Comparison of ENCODE assay signal across 9 cellular contexts in the genomic region with DNA sequence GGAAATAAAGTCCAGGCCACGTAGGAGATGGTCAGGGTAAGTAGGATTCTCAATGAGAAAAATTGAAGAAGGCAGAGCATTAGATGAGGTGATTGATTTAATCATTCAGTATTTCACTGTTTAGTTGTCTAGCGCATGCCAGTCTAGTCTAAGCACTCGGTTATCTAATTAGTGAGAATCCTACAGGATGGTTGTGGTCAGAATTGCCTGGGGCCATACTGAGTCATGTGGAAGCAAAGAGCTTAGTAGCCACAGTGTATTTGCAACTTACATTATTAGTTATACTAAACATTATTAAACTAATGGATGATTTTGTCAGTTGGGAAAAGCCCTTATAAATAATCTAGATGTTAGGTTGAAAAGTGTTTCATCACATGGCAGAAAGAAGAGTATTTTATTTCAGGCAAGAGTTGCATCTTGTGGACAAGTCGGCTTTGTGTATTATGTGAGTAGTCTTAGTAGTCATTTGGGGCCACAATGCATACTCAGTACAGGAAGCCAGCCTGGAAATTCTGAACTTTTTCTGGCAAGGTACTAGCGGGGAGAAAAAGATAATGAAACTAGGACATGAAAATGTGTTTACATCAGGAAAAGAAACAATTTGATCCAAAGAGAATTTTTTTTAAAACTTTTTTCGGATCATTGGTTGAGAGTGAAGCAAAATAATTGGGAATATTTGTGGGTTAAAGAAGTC. TPM values are rescaled to one million over a fixed set of nuclear protein-coding genes. Genes with fewer than 3 reads are reported as not detected.
A peak's percentile ranks its signal among the peaks of the same experiment; 100 is the strongest.
DNase-seq lines count a peak whose midpoint lies in the region; ATAC-seq, FAIRE-seq and TF ChIP-seq lines count a peak whose summit lies in the region.
"Had no signal": no experiment of that assay in that cellular context is flagged by ENCODE, and none has a peak within 500 bp of the region (broad histone marks: within the 10 kb centered on the region; RNA-seq: fewer than 3 reads in every experiment).

No MANE protein-coding gene starts in this region.

- dilution Hi-C loops in keratinocyte (cut with MboI; ENCODE audit: extremely low pct_ligation_motif_present, low sequenced_read_pairs) = no loop called here

- H3K4me2 ChIP-seq in K562 (ENCODE audit: insufficient read depth, low read length) = no peak overlapping the region
- H3K4me2 ChIP-seq in keratinocyte (ENCODE audit: control insufficient read depth, extremely low read depth, insufficient read depth, low read depth, low read length) = no peak overlapping the region

- H3K4me1 ChIP-seq in K562 (replicated peaks in 1 of 2; ENCODE audit: control insufficient read depth in 2 of 2, insufficient read depth in 2 of 2, low read length in 2 of 2) (no peaks in the 10 kb centered on the region), keratinocyte (ENCODE audit: control insufficient read depth, extremely low read depth, insufficient read depth, low read length) (peaks cover 26% of the 10 kb centered on the region)
- H3K4me1 ChIP-seq: HAP-1 had no signal

- no peaks in the 10 kb centered on the region for H3K27me3 ChIP-seq in K562 (ENCODE audit: control insufficient read depth in 2 of 2, insufficient read depth in 2 of 2, low read length in 2 of 2)
- no peaks in the 10 kb centered on the region for H3K27me3 ChIP-seq in keratinocyte (ENCODE audit: control insufficient read depth, extremely low read depth, insufficient read depth, low read length)

- H3K4me3 ChIP-seq in K562 = no peak overlapping the region
- H3K4me3 ChIP-seq in keratinocyte (ENCODE audit: control insufficient read depth in 2 of 3, extremely low read depth in 1 of 3, insufficient read depth in 2 of 3, low read depth in 1 of 3, low read length in 3 of 3) = no peak overlapping the region
- H3K4me3 ChIP-seq: HAP-1 had no signal

- POLR2A ChIA-PET in K562 (lab: Yijun Ruan, JAX) = interaction anchor here (1.2 to 1.3 kb wide), 2 partner anchors 14 to 19 kb away, joined by 3 read pairs; no protein-coding TSS in a partner anchor

- FAIRE-seq in K562 (lab: Jason Lieb, UNC) (no peak), keratinocyte (lab: Jason Lieb, UNC) (peak; percentile 76)

- no peaks in the 10 kb centered on the region for H3K79me2 ChIP-seq in K562 (ENCODE audit: control insufficient read depth, insufficient read depth, low read length)
- H3K79me2 ChIP-seq in keratinocyte (ENCODE audit: control insufficient read depth, insufficient read depth, low read length) = peaks cover 19% of the 10 kb centered on the region

- 79% methylated on average over 6 of the region's 6 CpGs for WGBS in K562 (ENCODE audit: insufficient coverage, low coverage, missing lambda C conversion rate)

- CTCF ChIA-PET in K562 (lab: Yijun Ruan, JAX; ENCODE audit: low intra/inter-chr PET ratio) = no interaction called here

- DNase-seq in left ventricle myocardium superior = no peak
- DNase-seq in Right ventricle myocardium superior = no peak
- DNase-seq in K562 (ENCODE audit: extremely low read depth in 1 of 4, low spot score in 3 of 4) = no peak
- DNase-seq in keratinocyte (ENCODE audit: low read depth, low spot score) = peak; percentile 82
- DNase-seq in NCI-H526 treated with DMSO at 0.1 percent for 48 hours (lab: John Stamatoyannopoulos, UW) = no peak
- no peak for DNase-seq in D341Med (ENCODE audit: low spot score)

- in situ Hi-C loops in K562 (cut with MboI) = no loop called here

- no peak for TF ChIP-seq EP300 in K562 (IDR thresholded peaks at IDR 0.05; ENCODE audit: low read length)

- no peaks in the 10 kb centered on the region for H3K9me3 ChIP-seq in K562 (replicated peaks; ENCODE audit: control insufficient read depth, insufficient read depth, low read depth, low read length)
- H3K9me3 ChIP-seq in keratinocyte (ENCODE audit: control insufficient read depth, low read depth, low read length) = no peaks in the 10 kb centered on the region
- H3K9me3 ChIP-seq: HAP-1 had no signal

- intact Hi-C loops in left ventricle myocardium superior (cut with micrococcal nuclease) = no loop called here
- intact Hi-C loops in Right ventricle myocardium superior (cut with DNase I) = no loop called here
- intact Hi-C loops in K562 (cut with micrococcal nuclease) = no loop called here

- no peak overlapping the region for H2AFZ ChIP-seq in K562 (ENCODE audit: low read depth, low read length)
- no peak overlapping the region for H2AFZ ChIP-seq in keratinocyte (ENCODE audit: control insufficient read depth, low read length)

- H3K36me3 ChIP-seq in K562 (ENCODE audit: control insufficient read depth, insufficient read depth, low read length) (peaks cover 12% of the 10 kb centered on the region; the same call in 1 of the 3 replicates), keratinocyte (ENCODE audit: control insufficient read depth in 2 of 2, extremely low read depth in 1 of 2, insufficient read depth in 2 of 2, low read length in 2 of 2) (peaks cover 4 to 5% of the 10 kb centered on the region in 2 experiments)

- no peak overlapping the region for H3K9ac ChIP-seq in K562 (ENCODE audit: insufficient read depth in 1 of 2, low read depth in 2 of 2, low read length in 2 of 2)
- H3K9ac ChIP-seq in keratinocyte (ENCODE audit: control insufficient read depth, extremely low read depth, insufficient read depth, low read length) = no peak overlapping the region

- TSS peak; percentile 33 for BruUV-seq in K562 (replicated peaks; lab: Mats Ljungman, UMichigan)

- H4K20me1 ChIP-seq in K562 (replicated peaks; ENCODE audit: control insufficient read depth, insufficient read depth, low read length) = no peaks in the 10 kb centered on the region
- H4K20me1 ChIP-seq in keratinocyte (ENCODE audit: control insufficient read depth, extremely low read depth, insufficient read depth, low read length) = no peaks in the 10 kb centered on the region

- ATAC-seq in left ventricle myocardium superior (peak; percentile 56), Right ventricle myocardium superior (ENCODE audit: poor library complexity) (no peak), K562 (peak; percentile 49; the same call in 2 of the 3 replicates), GM18868 (IDR thresholded peaks at IDR 0.05; ENCODE audit: unreplicated experiment) (no peak), HG03457 (IDR thresholded peaks at IDR 0.05; ENCODE audit: unreplicated experiment) (no peak)

- H3K9me1 ChIP-seq in K562 (ENCODE audit: control insufficient read depth, insufficient read depth, low read length) (no peaks in the 10 kb centered on the region), keratinocyte (ENCODE audit: control insufficient read depth, extremely low read depth, insufficient read depth, low read length) (no peaks in the 10 kb centered on the region)

- no peak overlapping the region for H3K27ac ChIP-seq in K562 (ENCODE audit: extremely low read depth, low read depth, low read length)
- peak overlapping the region; percentile 33 for H3K27ac ChIP-seq in keratinocyte (ENCODE audit: control insufficient read depth, insufficient read depth, low read length)

- TF ChIP-seq POLR2A in K562 (conservative IDR thresholded peaks at IDR 0.05) = no peak

- TF ChIP-seq CTCF in K562 (IDR thresholded peaks at IDR 0.05 in 2 of 3, conservative IDR thresholded peaks at IDR 0.05 in 1 of 3; ENCODE audit: insufficient read depth in 2 of 3, low read depth in 1 of 3, low read length in 3 of 3) = no peak
- TF ChIP-seq CTCF in keratinocyte (optimal IDR thresholded peaks at IDR 0.05 in 1 of 3, IDR thresholded peaks at IDR 0.05 in 1 of 3, conservative IDR thresholded peaks at IDR 0.05 in 1 of 3; ENCODE audit: extremely low read depth in 1 of 3, insufficient read depth in 2 of 3, low read length in 3 of 3) = no peak

- no peak for TF ChIP-seq RAD21 in K562 (CRISPR knock-in tag; conservative IDR thresholded peaks at IDR 0.05 in 1 of 2, IDR thresholded peaks at IDR 0.05 in 1 of 2)

TF ChIP-seq in K562, 482 proteins besides CTCF, POLR2A, EP300 and RAD21 (continues in another document):
- TF ChIP-seq DEAF1 (CRISPR knock-in tag; IDR thresholded peaks at IDR 0.05) = no peak

RNA-seq across cellular contexts. Expression of gene CPEB2, which starts 31.9 kb away (rescaled TPM):
- total RNA-seq in left ventricle myocardium superior = 24.3 TPM
- total RNA-seq in Right ventricle myocardium superior = 26.2 TPM
- 3.0 and 10.5 TPM in 2 replicates for total RNA-seq in K562 (2011; cell fraction: chromatin; rRNA removed; ENCODE audit: low replicate concordance)
- 1.3 and 1.5 TPM in 2 replicates for total RNA-seq in K562 (2011; cell fraction: nucleolus; rRNA removed)
- total RNA-seq in K562 (2011; cell fraction: nucleoplasm; rRNA removed) = 4.0 and 8.7 TPM in 2 replicates
- 0.54 and 0.86 TPM in 2 replicates for total RNA-seq in K562 (2014; rRNA removed)
- total RNA-seq in K562 (2014; rRNA removed; fragmentation: Illumina TruSeq; extraction: Trizol) = 2.1 and 3.0 TPM in 2 replicates
- total RNA-seq in K562 (2015; rRNA removed; fragmentation: Illumina TruSeq; extraction: Trizol) = 1.6 and 2.0 TPM in 2 replicates
- total RNA-seq in K562 (2021) = 3.0 and 3.2 TPM in 2 replicates
- polyA plus RNA-seq in K562 (2011; rRNA removed) = 1.4 and 1.7 TPM in 2 replicates
- polyA plus RNA-seq in K562 (2011; cell fraction: cytosol; rRNA removed) = 0.18 and 0.69 TPM in 2 replicates
- 2.9 and 4.5 TPM in 2 replicates for polyA plus RNA-seq in K562 (2011; cell fraction: nucleus; rRNA removed)
- polyA plus RNA-seq in K562 (2012) = 1.2 and 1.9 TPM in 2 replicates
- 1.3 and 1.9 TPM in 2 replicates for polyA plus RNA-seq in K562 (2014; fragmentation: Illumina TruSeq; extraction: Trizol)
- polyA plus RNA-seq in K562 (2014; fragmentation: Nextera tagmentation; extraction: Ambion mirVana) = under 1 TPM; 0.39 to 0.41 TPM
- 1.0 and 1.1 TPM in 2 replicates for polyA plus RNA-seq in K562 (2014; rRNA removed)
- 3.5 and 3.9 TPM in 2 replicates for polyA minus RNA-seq in K562 (2011; rRNA and poly(A)+ RNA removed)
- polyA minus RNA-seq in K562 (2011; cell fraction: cytosol; rRNA and poly(A)+ RNA removed) = 0.86 and 1.5 TPM in 2 replicates
- polyA minus RNA-seq in K562 (2011; cell fraction: nucleus; rRNA and poly(A)+ RNA removed) = 2.3 and 7.8 TPM in 2 replicates
- polyA plus RNA-seq in keratinocyte = 7.6 to 15.1 TPM (median 10.2 TPM) in 3 replicates
- 15.3 TPM for polyA plus RNA-seq in keratinocyte (2011; ENCODE audit: low read depth)
- polyA plus RNA-seq in keratinocyte (2011; cell fraction: cytosol; rRNA removed) = 5.7 and 11.8 TPM in 2 replicates
- polyA plus RNA-seq in keratinocyte (2011; cell fraction: nucleus; rRNA removed) = 25.5 and 37.2 TPM in 2 replicates
- polyA plus RNA-seq in keratinocyte (2012; ENCODE audit: low replicate concordance) = 8.7 and 21.9 TPM in 2 replicates
- 5.4 to 24.8 TPM (median 16.1 TPM) in 3 replicates for polyA minus RNA-seq in keratinocyte
- 6.3 TPM for polyA minus RNA-seq in keratinocyte (2011; cell fraction: cytosol; rRNA and poly(A)+ RNA removed)
- 19.0 and 46.3 TPM in 2 replicates for polyA minus RNA-seq in keratinocyte (2011; cell fraction: nucleus; rRNA and poly(A)+ RNA removed)

Comparison
In these comparisons a context has a peak if more than half of its experiments do, and no peak if none do; other contexts are left out.
1. ATAC-seq: peak in left ventricle myocardium superior (single experiment) and K562 (single experiment); none in Right ventricle myocardium superior (single experiment), GM18868 (single experiment) and HG03457 (single experiment).